Comparison of ENCODE assay signal across 1 cellular context in genomic region chr7:30475580-30475979, GRCh38.
TF ChIP-seq lines count a peak whose summit lies in the region.

No MANE protein-coding gene starts in this region.

TF ChIP-seq in WTC11, 78 proteins besides CTCF, POLR2A, EP300 and RAD21 (continued from another document):
- TF ChIP-seq, protein P1, sequence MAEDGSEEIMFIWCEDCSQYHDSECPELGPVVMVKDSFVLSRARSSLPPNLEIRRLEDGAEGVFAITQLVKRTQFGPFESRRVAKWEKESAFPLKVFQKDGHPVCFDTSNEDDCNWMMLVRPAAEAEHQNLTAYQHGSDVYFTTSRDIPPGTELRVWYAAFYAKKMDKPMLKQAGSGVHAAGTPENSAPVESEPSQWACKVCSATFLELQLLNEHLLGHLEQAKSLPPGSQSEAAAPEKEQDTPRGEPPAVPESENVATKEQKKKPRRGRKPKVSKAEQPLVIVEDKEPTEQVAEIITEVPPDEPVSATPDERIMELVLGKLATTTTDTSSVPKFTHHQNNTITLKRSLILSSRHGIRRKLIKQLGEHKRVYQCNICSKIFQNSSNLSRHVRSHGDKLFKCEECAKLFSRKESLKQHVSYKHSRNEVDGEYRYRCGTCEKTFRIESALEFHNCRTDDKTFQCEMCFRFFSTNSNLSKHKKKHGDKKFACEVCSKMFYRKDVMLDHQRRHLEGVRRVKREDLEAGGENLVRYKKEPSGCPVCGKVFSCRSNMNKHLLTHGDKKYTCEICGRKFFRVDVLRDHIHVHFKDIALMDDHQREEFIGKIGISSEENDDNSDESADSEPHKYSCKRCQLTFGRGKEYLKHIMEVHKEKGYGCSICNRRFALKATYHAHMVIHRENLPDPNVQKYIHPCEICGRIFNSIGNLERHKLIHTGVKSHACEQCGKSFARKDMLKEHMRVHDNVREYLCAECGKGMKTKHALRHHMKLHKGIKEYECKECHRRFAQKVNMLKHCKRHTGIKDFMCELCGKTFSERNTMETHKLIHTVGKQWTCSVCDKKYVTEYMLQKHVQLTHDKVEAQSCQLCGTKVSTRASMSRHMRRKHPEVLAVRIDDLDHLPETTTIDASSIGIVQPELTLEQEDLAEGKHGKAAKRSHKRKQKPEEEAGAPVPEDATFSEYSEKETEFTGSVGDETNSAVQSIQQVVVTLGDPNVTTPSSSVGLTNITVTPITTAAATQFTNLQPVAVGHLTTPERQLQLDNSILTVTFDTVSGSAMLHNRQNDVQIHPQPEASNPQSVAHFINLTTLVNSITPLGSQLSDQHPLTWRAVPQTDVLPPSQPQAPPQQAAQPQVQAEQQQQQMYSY (CRISPR knock-in tag; IDR thresholded peaks at IDR 0.05): no peak
- no peak for TF ChIP-seq STAT6 (CRISPR knock-in tag; conservative IDR thresholded peaks at IDR 0.05; ENCODE audit: low read depth)
- TF ChIP-seq ELF4 (CRISPR knock-in tag; IDR thresholded peaks at IDR 0.05; ENCODE audit: low read depth): no peak
- TF ChIP-seq, protein P2, sequence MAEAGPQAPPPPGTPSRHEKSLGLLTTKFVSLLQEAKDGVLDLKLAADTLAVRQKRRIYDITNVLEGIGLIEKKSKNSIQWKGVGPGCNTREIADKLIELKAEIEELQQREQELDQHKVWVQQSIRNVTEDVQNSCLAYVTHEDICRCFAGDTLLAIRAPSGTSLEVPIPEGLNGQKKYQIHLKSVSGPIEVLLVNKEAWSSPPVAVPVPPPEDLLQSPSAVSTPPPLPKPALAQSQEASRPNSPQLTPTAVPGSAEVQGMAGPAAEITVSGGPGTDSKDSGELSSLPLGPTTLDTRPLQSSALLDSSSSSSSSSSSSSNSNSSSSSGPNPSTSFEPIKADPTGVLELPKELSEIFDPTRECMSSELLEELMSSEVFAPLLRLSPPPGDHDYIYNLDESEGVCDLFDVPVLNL (CRISPR knock-in tag; IDR thresholded peaks at IDR 0.05; ENCODE audit: borderline replicate concordance, low read depth): no peak
- TF ChIP-seq JAZF1 (CRISPR knock-in tag; IDR thresholded peaks at IDR 0.05): no peak
- TF ChIP-seq HMGXB4 (CRISPR knock-in tag; IDR thresholded peaks at IDR 0.05): no peak
- no peak for TF ChIP-seq E2F5 (CRISPR knock-in tag; IDR thresholded peaks at IDR 0.05)
